24 cellular contexts compared by ENCODE assay signal in the genomic region with DNA sequence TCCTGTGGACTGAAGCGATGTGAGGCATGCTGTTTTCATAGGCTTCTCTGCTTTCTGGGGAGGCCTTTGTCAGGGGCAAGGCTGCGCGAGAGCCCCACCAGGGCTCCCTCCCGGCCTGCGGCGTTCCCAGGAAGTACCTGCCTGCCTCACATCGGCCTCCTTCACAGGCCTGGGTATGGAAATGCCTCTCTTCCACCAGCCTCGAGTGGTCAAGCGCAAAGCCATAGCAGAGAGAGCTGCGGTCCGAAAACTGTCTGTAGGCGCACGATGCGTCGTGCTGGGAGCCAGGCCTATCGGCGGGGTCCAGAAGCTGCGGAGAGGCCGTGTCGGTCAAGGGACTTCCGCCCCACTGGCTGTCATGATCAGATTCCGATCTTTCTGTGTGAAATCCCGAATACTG.
"Had no signal": no experiment of that assay in that cellular context is flagged by ENCODE, and none has a peak within 500 bp of the region (broad histone marks: within the 10 kb centered on the region; RNA-seq: fewer than 3 reads in every experiment).

No MANE protein-coding gene starts in this region.

- H3K36me3 Mint-ChIP-seq: IgD-negative memory B cell had no signal

- H3K27me3 Mint-ChIP-seq: IgD-negative memory B cell had no signal

- H3K27me3 ChIP-seq: SJSA1 had no signal

- FAIRE-seq: HTR-8/SVneo, RCC 7860 had no signal

- H3K4me1 ChIP-seq: SJSA1 had no signal

- DNase-seq: KBM-7, NCI-H1092, NCI-H1105 treated with DMSO at 0.1 percent for 48 hours, NCI-H1417 treated with DMSO at 0.1 percent for 48 hours, NCI-H146, NCI-H1694 treated with DMSO at 0.1 percent for 48 hours, NCI-H1930, NCI-H2081 treated with DMSO at 0.1 percent for 48 hours, NCI-H2171, NCI-H226, NCI-H446, NCI-H510A, NCI-H524 treated with DMSO at 0.1 percent for 48 hours, NCI-H69, NCI-H774, Right ventricle myocardium superior, RPMI8226, SIG-M5 had no signal

- H3K36me3 ChIP-seq: SJSA1 had no signal

- H3K4me3 Mint-ChIP-seq: IgD-negative memory B cell had no signal

- H3K27ac ChIP-seq: HL-60, SJSA1, SK-N-MC had no signal

- H3K4me1 Mint-ChIP-seq: IgD-negative memory B cell had no signal

- H3K27ac Mint-ChIP-seq: IgD-negative memory B cell had no signal

- H3K9me3 ChIP-seq: SJSA1 had no signal

- H3K4me3 ChIP-seq: SJSA1, SK-N-MC had no signal

- H3K9me3 Mint-ChIP-seq: IgD-negative memory B cell had no signal
